10 cellular contexts compared by ENCODE assay signal in the genomic region with DNA sequence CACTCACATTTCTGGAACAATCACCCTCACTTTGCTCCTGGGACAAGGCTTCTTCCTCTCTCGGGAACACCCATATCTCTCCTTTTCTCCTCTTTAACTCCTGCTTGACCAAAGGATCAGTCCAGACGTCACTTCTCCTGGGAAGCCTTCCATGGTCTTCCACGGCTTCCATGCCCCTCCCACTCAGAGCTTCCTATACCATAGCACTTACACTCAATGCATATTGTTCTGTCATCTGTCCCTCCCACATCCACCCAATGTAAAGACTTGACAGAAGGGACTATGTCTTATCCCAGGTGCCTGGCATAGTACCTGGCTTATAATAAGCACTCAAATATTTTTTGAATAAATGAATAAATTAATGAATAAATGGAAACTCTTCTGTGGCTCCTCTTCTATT. TPM values are rescaled to one million over a fixed set of nuclear protein-coding genes. Genes with fewer than 3 reads are reported as not detected.
DNase-seq lines count a peak whose midpoint lies in the region; ATAC-seq and TF ChIP-seq lines count a peak whose summit lies in the region.
"Had no signal": no experiment of that assay in that cellular context is flagged by ENCODE, and none has a peak within 500 bp of the region (broad histone marks: within the 10 kb centered on the region; RNA-seq: fewer than 3 reads in every experiment).

No MANE protein-coding gene starts in this region.

- H3K23me2 ChIP-seq in H9 (ENCODE audit: insufficient read length, low read depth, low read length, poor library complexity, severe bottlenecking): no peaks in the 10 kb centered on the region

- CTCF ChIA-PET in T-cell (lab: Charles Lee): interaction anchor here (0.6 to 7.5 kb wide), 10 partner anchors 11 to 362 kb away, joined by 3 to 148 read pairs (median 6); a partner anchor contains a TSS
- CTCF ChIA-PET in naive thymus-derived CD4-positive, alpha-beta T cell (lab: Charles Lee): interaction anchor here (0.9 to 9.6 kb wide), 7 partner anchors 13 to 82 kb away, joined by 3 to 197 read pairs (median 7); no protein-coding TSS in a partner anchor

- H3K79me1 ChIP-seq in H9 (ENCODE audit: insufficient read depth, low read depth, low read length, poor library complexity, severe bottlenecking): no peaks in the 10 kb centered on the region

- H3K36me3 Mint-ChIP-seq in T-cell: no peaks in the 10 kb centered on the region
- peaks cover 0 to 3% (median 0%) of the 10 kb centered on the region in 5 donors for H3K36me3 Mint-ChIP-seq in naive thymus-derived CD4-positive, alpha-beta T cell
- H3K36me3 Mint-ChIP-seq in H9 (ENCODE audit: insufficient read depth in 1 of 3, low read depth in 3 of 3): no peaks in the 10 kb centered on the region

- no CpG with 5 or more reads among the region's 3 CpGs for WGBS in H9 (ENCODE audit: extremely low coverage, insufficient read length, low lambda C conversion rate)

- no peak overlapping the region for H3K4ac ChIP-seq in H9 (ENCODE audit: low read depth, low read length)

- H3K4me1 Mint-ChIP-seq in T-cell: peaks cover 39 to 50% (median 42%) of the 10 kb centered on the region in 3 donors
- peaks cover 39 to 51% (median 44%) of the 10 kb centered on the region in 7 donors for H3K4me1 Mint-ChIP-seq in naive thymus-derived CD4-positive, alpha-beta T cell
- peaks cover 8 to 11% of the 10 kb centered on the region in 2 experiments; a peak in 3 of 4 replicates for H3K4me1 Mint-ChIP-seq in H9

- peak overlapping the region; percentile 99 for H3K27ac Mint-ChIP-seq in T-cell
- H3K27ac Mint-ChIP-seq in naive thymus-derived CD4-positive, alpha-beta T cell: peak overlapping the region; percentile 94 to 99 (median 96)
- no peak overlapping the region for H3K27ac Mint-ChIP-seq in H9

- H3K27me3 Mint-ChIP-seq in T-cell (peaks cover 0 to 3% of the 10 kb centered on the region in 2 donors), H9 (ENCODE audit: low read depth) (peaks cover 23% of the 10 kb centered on the region)
- peaks cover 0 to 10% (median 0%) of the 10 kb centered on the region in 5 donors for H3K27me3 Mint-ChIP-seq in naive thymus-derived CD4-positive, alpha-beta T cell

- intact Hi-C loops in naive thymus-derived CD4-positive, alpha-beta T cell (cut with micrococcal nuclease): loop anchor here (1.0 to 10.0 kb wide), 9 partner anchors 9 to 362 kb away; a partner anchor contains a TSS

- H3K4me3 ChIP-seq in naive thymus-derived CD4-positive, alpha-beta T cell (ENCODE audit: low read length): peak overlapping the region; percentile 59

- H2BK5ac ChIP-seq in H9 (ENCODE audit: insufficient read length, low read length): no peak overlapping the region

- H3K56ac ChIP-seq in H9 (ENCODE audit: insufficient read length, low read depth, low read length): no peak overlapping the region

- H3K14ac ChIP-seq in H9 (ENCODE audit: insufficient read depth, low read length): no peak overlapping the region

- TF ChIP-seq CTCF in H9 (conservative IDR thresholded peaks at IDR 0.05): no peak

- POLR2A ChIA-PET in T-cell (lab: Charles Lee): interaction anchor here (0.5 to 1.2 kb wide), 3 partner anchors 13 to 130 kb away, joined by 3 to 5 read pairs (median 3); no protein-coding TSS in a partner anchor
- POLR2A ChIA-PET in naive thymus-derived CD4-positive, alpha-beta T cell (lab: Charles Lee): interaction anchor here (0.7 to 7.7 kb wide), 7 partner anchors 10 to 58 kb away, joined by 3 to 75 read pairs (median 7); no protein-coding TSS in a partner anchor

- H4K91ac ChIP-seq in H9 (ENCODE audit: insufficient read length, low read depth, low read length): no peak overlapping the region

- H3K36me3 ChIP-seq in naive thymus-derived CD4-positive, alpha-beta T cell (ENCODE audit: control insufficient read depth in 2 of 3, insufficient read depth in 3 of 3, low read length in 3 of 3): no peaks in the 10 kb centered on the region

- H2BK12ac ChIP-seq in H9 (ENCODE audit: insufficient read length, low read depth, low read length): no peak overlapping the region

- no peak overlapping the region for H2AK5ac ChIP-seq in H9 (ENCODE audit: insufficient read length, low read length)

- peak; percentile 3 for ATAC-seq in GM18867 (IDR thresholded peaks at IDR 0.05; ENCODE audit: unreplicated experiment)
- ATAC-seq in GM21619 (IDR thresholded peaks at IDR 0.05; ENCODE audit: unreplicated experiment): peak; percentile 5
- peak; percentile 11 to 44 (median 28) for ATAC-seq in T-cell (replicated peaks in 1 of 4)
- peak; percentile 25 for ATAC-seq in naive thymus-derived CD4-positive, alpha-beta T cell
- ATAC-seq in esophagus mucosa: no peak

- no peak overlapping the region for H3K4me2 ChIP-seq in H9 (ENCODE audit: insufficient read depth, insufficient read length, low read length)

- no peak overlapping the region for H2BK15ac ChIP-seq in H9 (ENCODE audit: low read depth, low read length)

- H4K5ac ChIP-seq in H9 (ENCODE audit: insufficient read length, low read depth, low read length): no peak overlapping the region

- H3K18ac ChIP-seq in H9 (ENCODE audit: insufficient read length, low read depth, low read length): no peak overlapping the region

- no peak overlapping the region for H3T11ph ChIP-seq in H9 (ENCODE audit: low read length)

- peaks cover 21 to 25% of the 10 kb centered on the region in 2 donors for H3K4me1 ChIP-seq in naive thymus-derived CD4-positive, alpha-beta T cell (ENCODE audit: control insufficient read depth in 2 of 2, insufficient read depth in 2 of 2, low read length in 2 of 2)
- no peaks in the 10 kb centered on the region for H3K4me1 ChIP-seq in H9 (ENCODE audit: insufficient read depth, low read length)

- H3K4me3 Mint-ChIP-seq in T-cell: peak overlapping the region; percentile 74 to 88 (median 81)
- peak overlapping the region; percentile 74 to 93 (median 90) for H3K4me3 Mint-ChIP-seq in naive thymus-derived CD4-positive, alpha-beta T cell
- no peak overlapping the region for H3K4me3 Mint-ChIP-seq in H9

- H2AFZ ChIP-seq in H9 (ENCODE audit: low read length): no peak overlapping the region

- H3K27me3 ChIP-seq in naive thymus-derived CD4-positive, alpha-beta T cell (ENCODE audit: control insufficient read depth in 2 of 2, insufficient read depth in 2 of 2, low read length in 2 of 2): no peaks in the 10 kb centered on the region
- H3K27me3 ChIP-seq in H9 (ENCODE audit: insufficient read depth, low read length): no peaks in the 10 kb centered on the region; the same call in 1 of the 2 replicates

- H4K8ac ChIP-seq in H9 (replicated peaks; ENCODE audit: insufficient read length, low read depth, low read length): no peak overlapping the region

- no peak overlapping the region for H3K23ac ChIP-seq in H9 (ENCODE audit: insufficient read length, low read depth, low read length)

- peak overlapping the region; percentile 85 for H3K27ac ChIP-seq in naive thymus-derived CD4-positive, alpha-beta T cell (ENCODE audit: low read depth, low read length)
- no peak overlapping the region for H3K27ac ChIP-seq in H9 (ENCODE audit: insufficient read length, low read depth, low read length)

- H3K9me3 ChIP-seq in naive thymus-derived CD4-positive, alpha-beta T cell (ENCODE audit: control insufficient read depth in 2 of 3, low read length in 3 of 3): no peaks in the 10 kb centered on the region
- H3K9me3 ChIP-seq in H9 (ENCODE audit: control insufficient read depth, low read depth, low read length): no peaks in the 10 kb centered on the region

- no peaks in the 10 kb centered on the region for H4K20me1 ChIP-seq in H9 (ENCODE audit: control insufficient read depth, insufficient read depth, insufficient read length)

- no peaks in the 10 kb centered on the region for H3K79me2 ChIP-seq in H9 (ENCODE audit: insufficient read depth, low read length)

- no peak overlapping the region for H2BK20ac ChIP-seq in H9 (ENCODE audit: low read depth, low read length, poor library complexity, severe bottlenecking)

- DNase-seq in T-cell (no peak), NCI-H2029 (lab: John Stamatoyannopoulos, UW) (no peak), ureter (ENCODE audit: low spot score) (no peak), H9 (no peak)
- peak in 1 of 9 donors; percentile 16 for DNase-seq in naive thymus-derived CD4-positive, alpha-beta T cell
- DNase-seq: DMS 273 treated with DMSO at 0.1 percent for 48 hours, NCI-H2081 treated with DMSO at 0.1 percent for 48 hours had no signal

- H3K9me3 Mint-ChIP-seq in T-cell (no peaks in the 10 kb centered on the region), H9 (no peaks in the 10 kb centered on the region)
- peaks cover 0 to 1% (median 0%) of the 10 kb centered on the region in 11 donors for H3K9me3 Mint-ChIP-seq in naive thymus-derived CD4-positive, alpha-beta T cell

- H3K9ac ChIP-seq in H9 (ENCODE audit: extremely low read depth, insufficient read length, low read length): no peak overlapping the region

- no peak overlapping the region for H2BK120ac ChIP-seq in H9 (ENCODE audit: low read depth, low read length, poor library complexity, severe bottlenecking)

RNA-seq across cellular contexts. Expression of a gene that starts 28.2 kb away (rescaled TPM):
- total RNA-seq in T-cell (1 to 10 TPM in 2 of 5 donors, under 1 TPM in 3; 0.57 to 1.6 (median 0.83) TPM), esophagus mucosa (4.3 TPM), ureter (40.9 TPM), H9 (2021) (0.02 and 0.35 TPM in 2 replicates)
- total RNA-seq in naive thymus-derived CD4-positive, alpha-beta T cell: 1 to 10 TPM in 1 of 5 experiments, under 1 TPM in 3, not detected in 1; 0.02 to 3.4 (median 0.39) TPM
- not detected for polyA plus RNA-seq in naive thymus-derived CD4-positive, alpha-beta T cell

Comparison
In these comparisons a context has a peak if more than half of its experiments do, and no peak if none do; other contexts are left out.
1. H3K27ac Mint-ChIP-seq: peak in T-cell (2 of 2) and naive thymus-derived CD4-positive, alpha-beta T cell (9 of 9); none in H9 (0 of 3).
2. H3K4me3 Mint-ChIP-seq: peak in T-cell (3 of 3) and naive thymus-derived CD4-positive, alpha-beta T cell (10 of 10); none in H9 (0 of 2).